Comparison of ENCODE assay signal across 26 cellular contexts in the genomic region with DNA sequence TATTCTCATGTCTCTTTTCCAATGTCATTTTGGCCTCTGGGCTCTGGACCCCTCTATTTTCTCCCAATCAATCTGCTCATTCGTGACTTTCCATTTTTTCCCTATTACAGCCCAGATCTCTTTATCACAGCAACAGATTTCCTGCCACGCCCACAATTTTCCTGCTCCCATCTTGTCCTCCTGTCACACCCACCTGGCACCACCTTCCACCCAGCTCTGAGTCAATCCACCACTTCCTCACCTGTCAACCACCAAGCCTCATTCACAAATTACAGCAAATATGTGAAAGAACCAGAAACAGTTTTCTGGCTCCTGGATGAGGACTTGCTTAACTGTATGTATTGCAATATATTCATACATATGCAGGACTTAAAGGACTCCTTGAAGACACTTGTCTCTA.
"Had no signal": no experiment of that assay in that cellular context is flagged by ENCODE, and none has a peak within 500 bp of the region (broad histone marks: within the 10 kb centered on the region; RNA-seq: fewer than 3 reads in every experiment).

No MANE protein-coding gene starts in this region.

- DNase-seq: activated CD4-positive, alpha-beta T cell treated with anti-CD3 and anti-CD28 coated beads for 48 hours; activated CD4-positive, alpha-beta T cell treated with anti-CD3 and anti-CD28 coated beads, Interleukin-2, amount 50 U/mL, for 4 hours; activated CD4-positive, CD25-positive, alpha-beta regulatory T cell treated with anti-CD3 and anti-CD28 coated beads, Interleukin-2, amount 50 U/mL, for 72 hours; activated CD8-positive, alpha-beta memory T cell treated with anti-CD3 and anti-CD28 coated beads, Interleukin-2, amount 50 U/mL, for 48 hours; activated CD8-positive, alpha-beta T cell treated with anti-CD3 and anti-CD28 coated beads, Interleukin-2, amount 10 ng/mL, durations not matched to agents 7 days and 5 days; activated naive CD4-positive, alpha-beta T cell treated with anti-CD3 and anti-CD28 coated beads, Interleukin-2, amount 50 U/mL, for 16 hours; activated naive CD8-positive, alpha-beta T cell treated with anti-CD3 and anti-CD28 coated beads, Interleukin-2, amount 10 ng/mL, durations not matched to agents 7 days and 5 days; activated T-cell treated with anti-CD3 and anti-CD28 coated beads, Interleukin-2, amount 50 U/mL, for 1 hour; adrenal gland; anterior cingulate cortex; central memory CD4-positive, alpha-beta T cell; MM.1S; NCI-H1105 treated with DMSO at 0.1 percent for 48 hours; NCI-H1436 treated with DMSO at 0.1 percent for 48 hours; NCI-H187; NCI-H2081; NCI-H446; NCI-H524 treated with DMSO at 0.1 percent for 48 hours; NCI-H82; SHP77; SW 1271 had no signal

- H3K4me3 ChIP-seq: adrenal gland, SJSA1 had no signal

- H3K9me3 ChIP-seq: adrenal gland, SJSA1 had no signal

- H3K4me1 ChIP-seq: adrenal gland, SJSA1 had no signal

- H3K27ac ChIP-seq: adrenal gland, RWPE1, SJSA1 had no signal

- H3K36me3 ChIP-seq: adrenal gland, SJSA1 had no signal

- H3K27me3 ChIP-seq: adrenal gland had no signal

- ATAC-seq: activated CD8-positive, alpha-beta T cell treated with anti-CD3 and anti-CD28 coated beads, Interleukin-2, amount 10 ng/mL, durations not matched to agents 7 days and 5 days; Panc1; SK-N-SH treated with all-trans-retinoic acid at 6 μM for 48 hours; WTC11 had no signal
